Comparison of ENCODE assay signal across 24 cellular contexts in genomic region chr2:135612319-135612718, GRCh38.
"Had no signal": no experiment of that assay in that cellular context is flagged by ENCODE, and none has a peak within 500 bp of the region (broad histone marks: within the 10 kb centered on the region; RNA-seq: fewer than 3 reads in every experiment).

No MANE protein-coding gene starts in this region.

- H3K27ac ChIP-seq: HL-60, RWPE1 had no signal

- H3K9me3 ChIP-seq: SK-N-SH had no signal

- H3K27me3 Mint-ChIP-seq: T-cell had no signal

- H3K27ac Mint-ChIP-seq: T-cell had no signal

- H3K4me2 ChIP-seq: SK-N-SH had no signal

- DNase-seq: KBM-7, NCI-H1092, NCI-H1105 treated with DMSO at 0.1 percent for 48 hours, NCI-H1417 treated with DMSO at 0.1 percent for 48 hours, NCI-H146, NCI-H1694 treated with DMSO at 0.1 percent for 48 hours, NCI-H1930, NCI-H2081 treated with DMSO at 0.1 percent for 48 hours, NCI-H2171, NCI-H226, NCI-H446, NCI-H510A, NCI-H524 treated with DMSO at 0.1 percent for 48 hours, NCI-H69, NCI-H774, PC-3, SHP77, SK-N-SH, SW 1271, T-cell had no signal

- ATAC-seq: Panc1, PC-3, T-cell had no signal

- H3K4me1 Mint-ChIP-seq: T-cell had no signal

- H3K9ac ChIP-seq: SK-N-SH had no signal

- H3K9me3 Mint-ChIP-seq: T-cell had no signal

- FAIRE-seq: HTR-8/SVneo had no signal

- H3K9me2 ChIP-seq: SK-N-SH had no signal

- H3K4me3 Mint-ChIP-seq: T-cell had no signal
